10 cellular contexts compared by ENCODE assay signal in the genomic region with DNA sequence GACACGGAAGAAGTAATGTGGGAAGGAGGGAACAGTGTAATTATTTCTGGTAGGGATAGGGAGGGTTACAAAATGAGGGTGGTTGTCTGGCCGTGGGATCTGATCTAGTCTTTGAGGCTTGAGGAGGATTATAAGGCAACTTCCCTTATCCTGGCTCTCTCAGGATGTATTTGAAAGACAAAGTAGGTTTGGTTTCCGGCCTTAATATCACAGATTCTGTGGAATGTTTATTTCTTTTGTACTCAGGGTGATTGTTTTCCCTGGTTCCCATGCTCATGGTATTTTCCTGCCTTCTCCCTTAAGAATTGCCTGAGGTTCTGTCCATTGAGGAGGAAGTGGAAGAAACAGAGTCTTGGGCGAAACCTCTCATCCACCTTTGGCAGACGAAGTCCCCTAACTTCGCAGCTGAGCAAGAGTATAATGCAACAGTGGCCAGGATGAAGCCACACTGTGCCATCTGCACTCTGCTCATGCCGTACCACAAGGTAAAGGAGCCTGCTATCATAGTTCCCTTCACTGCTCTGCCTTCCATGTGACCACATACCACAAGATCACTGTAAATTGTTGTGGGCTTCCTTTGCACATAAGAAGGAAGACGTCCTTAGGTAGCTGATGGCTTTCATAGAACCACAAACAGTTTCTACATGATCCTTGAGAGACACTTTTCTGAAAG.
DNase-seq lines count a peak whose midpoint lies in the region; ATAC-seq and TF ChIP-seq lines count a peak whose summit lies in the region.
"Had no signal": no experiment of that assay in that cellular context is flagged by ENCODE, and none has a peak within 500 bp of the region (broad histone marks: within the 10 kb centered on the region; RNA-seq: fewer than 3 reads in every experiment).

No MANE protein-coding gene starts in this region.

- ATAC-seq in heart right ventricle = peak in 5 of 8 donors; percentile 25 to 44 (median 39)
- no peak for ATAC-seq in Right ventricle myocardium superior (ENCODE audit: poor library complexity)
- ATAC-seq in HG03558 (IDR thresholded peaks at IDR 0.05; ENCODE audit: extremely low read depth, unreplicated experiment) = peak; percentile 71
- ATAC-seq in activated CD8-positive, alpha-beta T cell treated with anti-CD3 and anti-CD28 coated beads, Interleukin-2, amount 10 ng/mL, durations not matched to agents 7 days and 5 days = peak; percentile 98
- peak; percentile 50 for ATAC-seq in upper lobe of right lung

- no peak for TF ChIP-seq CTCF in heart right ventricle (IDR thresholded peaks at IDR 0.05)
- no peak for TF ChIP-seq CTCF in upper lobe of right lung (IDR thresholded peaks at IDR 0.05)
- TF ChIP-seq CTCF in GM13976 (IDR thresholded peaks at IDR 0.05; ENCODE audit: borderline replicate concordance, control extremely low read depth, extremely low read depth, insufficient read depth, missing control alignments) = no peak

- POLR2A ChIA-PET in activated CD8-positive, alpha-beta T cell treated with anti-CD3 and anti-CD28 coated beads, Interleukin-2, amount 10 ng/mL, durations not matched to agents 7 days and 5 days (lab: Charles Lee) = no interaction called here

- no peak for DNase-seq in heart right ventricle
- DNase-seq in Right ventricle myocardium superior = no peak
- peak; percentile 70 for DNase-seq in activated CD8-positive, alpha-beta T cell treated with anti-CD3 and anti-CD28 coated beads, Interleukin-2, amount 10 ng/mL, durations not matched to agents 7 days and 5 days
- no peak for DNase-seq in upper lobe of right lung
- no peak for DNase-seq in mucosa of gallbladder (ENCODE audit: low spot score)
- no peak for DNase-seq in GM13976 (ENCODE audit: low spot score)
- DNase-seq in DMS153 (lab: John Stamatoyannopoulos, UW) = no peak
- DNase-seq: activated CD4-positive, alpha-beta T cell treated with anti-CD3 and anti-CD28 coated beads for 1 hour; NCI-H187 treated with DMSO at 0.1 percent for 48 hours had no signal

- CTCF ChIA-PET in activated CD8-positive, alpha-beta T cell treated with anti-CD3 and anti-CD28 coated beads, Interleukin-2, amount 10 ng/mL, durations not matched to agents 7 days and 5 days (lab: Charles Lee) = interaction anchor here (1.1 kb wide), 2 partner anchors 13 to 185 kb away, joined by 3 read pairs; no protein-coding TSS in a partner anchor

- H3K4me1 Mint-ChIP-seq in activated CD8-positive, alpha-beta T cell treated with anti-CD3 and anti-CD28 coated beads, Interleukin-2, amount 10 ng/mL, durations not matched to agents 7 days and 5 days (ENCODE audit: low read depth) = peaks cover 16% of the 10 kb centered on the region

- peak overlapping the region; percentile 40 for H3K27ac Mint-ChIP-seq in activated CD8-positive, alpha-beta T cell treated with anti-CD3 and anti-CD28 coated beads, Interleukin-2, amount 10 ng/mL, durations not matched to agents 7 days and 5 days

- H3K36me3 ChIP-seq in heart right ventricle (peaks cover 0 to 73% (median 14%) of the 10 kb centered on the region in 9 donors), upper lobe of right lung (peaks cover 38% of the 10 kb centered on the region)

- H3K4me3 Mint-ChIP-seq in activated CD8-positive, alpha-beta T cell treated with anti-CD3 and anti-CD28 coated beads, Interleukin-2, amount 10 ng/mL, durations not matched to agents 7 days and 5 days = no peak overlapping the region

- H3K4me1 ChIP-seq in heart right ventricle = peaks cover 0 to 6% (median 0%) of the 10 kb centered on the region in 9 donors
- no peaks in the 10 kb centered on the region for H3K4me1 ChIP-seq in upper lobe of right lung

- H3K4me3 ChIP-seq in heart right ventricle (no peak overlapping the region), upper lobe of right lung (no peak overlapping the region)

- no peaks in the 10 kb centered on the region for H3K27me3 ChIP-seq in heart right ventricle
- H3K27me3 ChIP-seq in upper lobe of right lung = no peaks in the 10 kb centered on the region

- peaks cover 63% of the 10 kb centered on the region for H3K36me3 Mint-ChIP-seq in activated CD8-positive, alpha-beta T cell treated with anti-CD3 and anti-CD28 coated beads, Interleukin-2, amount 10 ng/mL, durations not matched to agents 7 days and 5 days (ENCODE audit: low read depth)

- H3K9me3 ChIP-seq in heart right ventricle (peaks cover 0 to 12% (median 0%) of the 10 kb centered on the region in 11 donors), upper lobe of right lung (no peaks in the 10 kb centered on the region)

- H3K9me3 Mint-ChIP-seq in activated CD8-positive, alpha-beta T cell treated with anti-CD3 and anti-CD28 coated beads, Interleukin-2, amount 10 ng/mL, durations not matched to agents 7 days and 5 days (ENCODE audit: insufficient read depth) = peaks cover 11% of the 10 kb centered on the region

- H3K27ac ChIP-seq in heart right ventricle = peak overlapping the region in 1 of 10 donors; percentile 18
- H3K27ac ChIP-seq in upper lobe of right lung = no peak overlapping the region

- no peaks in the 10 kb centered on the region for H3K27me3 Mint-ChIP-seq in activated CD8-positive, alpha-beta T cell treated with anti-CD3 and anti-CD28 coated beads, Interleukin-2, amount 10 ng/mL, durations not matched to agents 7 days and 5 days (ENCODE audit: low read depth)

- intact Hi-C loops in heart right ventricle (cut with DNase I) (no loop called here), Right ventricle myocardium superior (cut with DNase I) (no loop called here), upper lobe of right lung (cut with DNase I) (no loop called here)

- in situ Hi-C loops in GM13976 (cut with MboI; ENCODE audit: low sequenced_read_pairs, unreplicated experiment) = loop anchor here (10.0 kb wide), 1 partner anchor 187 kb away; no protein-coding TSS in a partner anchor

- WGBS in heart right ventricle, 2 donors = 66 to 69% methylated on average over 8 of the region's 8 CpGs
